9 cellular contexts compared by ENCODE assay signal in the genomic region with DNA sequence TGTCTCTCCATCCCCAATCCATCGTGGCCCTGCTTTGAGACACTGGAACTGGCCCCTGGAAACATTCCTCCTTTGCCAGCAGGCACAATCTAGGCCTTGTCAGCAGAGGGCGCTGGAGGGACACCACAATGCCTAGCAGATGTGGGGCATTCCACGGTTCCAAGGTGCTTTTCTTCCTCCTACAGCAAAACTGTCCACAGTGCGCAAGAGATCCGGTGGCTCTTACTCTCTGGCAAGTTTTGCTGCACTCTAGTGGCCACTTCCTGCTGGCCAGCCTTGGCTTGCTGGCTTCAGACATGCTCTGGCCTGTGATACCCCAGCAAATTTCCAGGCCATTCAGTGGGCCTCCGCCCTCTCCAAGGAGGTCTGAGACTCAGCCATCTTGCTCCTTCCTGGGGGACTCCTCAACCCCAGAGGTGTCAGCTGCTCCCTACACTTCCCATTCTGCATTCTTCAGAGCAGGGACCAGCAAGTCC. TPM values are rescaled to one million over a fixed set of nuclear protein-coding genes. Genes with fewer than 3 reads are reported as not detected.
DNase-seq lines count a peak whose midpoint lies in the region; ATAC-seq, FAIRE-seq and TF ChIP-seq lines count a peak whose summit lies in the region.
"Had no signal": no experiment of that assay in that cellular context is flagged by ENCODE, and none has a peak within 500 bp of the region (broad histone marks: within the 10 kb centered on the region; RNA-seq: fewer than 3 reads in every experiment).

No MANE protein-coding gene starts in this region.

- peaks cover 3% of the 10 kb centered on the region for H3K4me1 Mint-ChIP-seq in chondrocyte (ENCODE audit: low read depth)

- DNase-seq in D721Med (ENCODE audit: insufficient read length, low spot score) = peak; percentile 80
- DNase-seq in NCI-H526 (lab: John Stamatoyannopoulos, UW) = peak; percentile 91 to 97
- peak; percentile 81 to 83 for DNase-seq in activated CD4-positive, alpha-beta T cell treated with anti-CD3 and anti-CD28 coated beads for 24 hours (ENCODE audit: low read depth in 2 of 2)
- peak; percentile 85 for DNase-seq in chondrocyte (ENCODE audit: low spot score)
- peak; percentile 97 for DNase-seq in kidney tubule cell (ENCODE audit: low spot score)
- peak; percentile 84 for DNase-seq in stimulated activated CD4-positive, alpha-beta T cell treated with anti-CD3 and anti-CD28 coated beads, Interleukin-4, amount 100 ng/mL, for 1 hour

- no peak for FAIRE-seq in D721Med (lab: Jason Lieb, UNC)
- FAIRE-seq: colon had no signal

- H3K9me3 Mint-ChIP-seq in chondrocyte (ENCODE audit: low read depth) = no peaks in the 10 kb centered on the region

- TF ChIP-seq CTCF in D721Med (IDR thresholded peaks at IDR 0.05; ENCODE audit: insufficient read depth, missing control alignments) (peak; percentile 94), chondrocyte (IDR thresholded peaks at IDR 0.05) (peak; percentile 96)

- H3K4me3 Mint-ChIP-seq in chondrocyte (ENCODE audit: unreplicated experiment) = no peak overlapping the region

- H3K27ac Mint-ChIP-seq in chondrocyte (ENCODE audit: unreplicated experiment) = peak overlapping the region; percentile 50

- no peaks in the 10 kb centered on the region for H3K27me3 Mint-ChIP-seq in chondrocyte (ENCODE audit: low read depth)

- ATAC-seq in HG03378 (IDR thresholded peaks at IDR 0.05; ENCODE audit: unreplicated experiment) = peak; percentile 49
- no peak for ATAC-seq in HG02852 (IDR thresholded peaks at IDR 0.05; ENCODE audit: unreplicated experiment)

- peaks cover 6% of the 10 kb centered on the region for H3K36me3 Mint-ChIP-seq in chondrocyte (ENCODE audit: low read depth)

RNA-seq across cellular contexts. Expression of gene RBM4B, which starts 17.1 kb away (rescaled TPM):
- 19.6 to 26.3 TPM (median 22.5 TPM) in 3 replicates for total RNA-seq in chondrocyte

RNA-seq across cellular contexts. Expression of gene SPTBN2, which starts 34.2 kb away (rescaled TPM):
- 13.2 to 18.6 TPM (median 15.7 TPM) in 3 replicates for total RNA-seq in chondrocyte

RNA-seq across cellular contexts. Expression of gene RBM4, which starts 56.3 kb away (rescaled TPM):
- 109 to 118 TPM (median 117 TPM) in 3 replicates for total RNA-seq in chondrocyte
